ENCODE assay signal across 1 cellular context in the genomic region with DNA sequence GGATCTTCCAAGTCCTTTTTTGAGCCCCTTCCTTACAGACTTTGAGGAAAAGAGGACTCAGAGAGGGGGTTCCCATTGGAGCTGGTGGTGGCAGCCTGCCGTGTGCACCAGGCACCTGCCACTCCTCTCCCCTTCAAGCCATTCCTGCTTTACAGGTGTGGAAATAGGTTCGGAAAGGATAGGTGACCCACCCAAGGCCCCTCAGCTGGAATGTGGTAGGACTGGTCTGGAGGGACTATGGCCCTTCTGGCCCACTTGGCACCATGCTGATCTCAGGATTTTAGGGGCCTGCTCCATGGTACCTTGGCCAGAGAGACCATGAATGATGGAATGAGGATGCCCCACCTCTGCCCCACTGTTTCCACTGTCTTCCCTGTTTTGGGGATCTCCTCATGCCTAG.
TF ChIP-seq lines count a peak whose summit lies in the region.

No MANE protein-coding gene starts in this region.

TF ChIP-seq in H1, 55 proteins besides CTCF, POLR2A, EP300 and RAD21:
- TF ChIP-seq EGR1 (IDR thresholded peaks at IDR 0.05; ENCODE audit: borderline replicate concordance, low read depth, low read length) (no peak), CHD2 (IDR thresholded peaks at IDR 0.05; ENCODE audit: low read length) (no peak), CBX8 (IDR thresholded peaks at IDR 0.05; ENCODE audit: borderline replicate concordance, low read depth, low read length) (no peak)
